ENCODE assay signal across 10 cellular contexts in the genomic region with DNA sequence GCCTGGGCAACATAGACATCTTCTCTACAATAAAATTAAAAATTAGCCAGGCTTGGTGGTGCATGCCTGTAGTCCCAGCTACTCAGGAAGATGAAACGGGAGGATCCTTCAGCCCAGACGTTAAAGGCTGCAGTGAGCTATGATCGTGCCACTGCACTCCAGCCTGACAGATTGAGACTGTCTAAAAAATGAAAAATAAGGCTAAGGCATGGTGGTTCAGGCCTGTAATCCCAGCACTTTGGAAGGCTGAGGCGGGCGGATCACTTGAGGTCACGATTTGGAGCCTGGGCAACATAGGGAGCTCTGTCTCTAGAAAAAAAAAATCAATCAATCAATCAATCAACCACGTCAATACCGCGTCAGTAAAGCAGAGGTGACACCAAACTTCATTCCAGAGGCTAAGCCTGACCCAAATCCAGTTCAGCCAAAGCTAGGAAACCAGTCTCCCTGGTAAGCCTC. TPM values are rescaled to one million over a fixed set of nuclear protein-coding genes. Genes with fewer than 3 reads are reported as not detected.
DNase-seq lines count a peak whose midpoint lies in the region; ATAC-seq and TF ChIP-seq lines count a peak whose summit lies in the region.
"Had no signal": no experiment of that assay in that cellular context is flagged by ENCODE, and none has a peak within 500 bp of the region (broad histone marks: within the 10 kb centered on the region; RNA-seq: fewer than 3 reads in every experiment).

No MANE protein-coding gene starts in this region.

- no peaks in the 10 kb centered on the region for H3K27me3 Mint-ChIP-seq in effector memory CD8-positive, alpha-beta T cell
- no peaks in the 10 kb centered on the region for H3K27me3 Mint-ChIP-seq in neural progenitor cell (ENCODE audit: insufficient read depth, low read depth)
- peaks cover 14% of the 10 kb centered on the region for H3K27me3 Mint-ChIP-seq in activated CD4-positive, alpha-beta T cell treated with anti-CD3 and anti-CD28 coated beads, Interleukin-2, amount 10 ng/mL, durations not matched to agents 24 days and 14 days
- H3K27me3 Mint-ChIP-seq: activated naive CD8-positive, alpha-beta T cell had no signal

- no peaks in the 10 kb centered on the region for H3K36me3 Mint-ChIP-seq in effector memory CD8-positive, alpha-beta T cell (ENCODE audit: insufficient read depth)
- no peaks in the 10 kb centered on the region for H3K36me3 Mint-ChIP-seq in neural progenitor cell
- peaks cover 5% of the 10 kb centered on the region for H3K36me3 Mint-ChIP-seq in activated CD4-positive, alpha-beta T cell treated with anti-CD3 and anti-CD28 coated beads, Interleukin-2, amount 10 ng/mL, durations not matched to agents 24 days and 14 days (ENCODE audit: low read depth)

- intact Hi-C loops in A673 (cut with micrococcal nuclease; ENCODE audit: unreplicated experiment) = loop anchor here (2.0 to 5.0 kb wide), 4 partner anchors 111 to 896 kb away; a partner anchor contains a TSS
- intact Hi-C loops in activated CD4-positive, alpha-beta T cell treated with anti-CD3 and anti-CD28 coated beads, Interleukin-2, amount 10 ng/mL, durations not matched to agents 24 days and 14 days (cut with micrococcal nuclease) = loop anchor here (2.0 to 10.0 kb wide), 4 partner anchors 109 to 1896 kb away; a partner anchor contains a TSS

- no peak overlapping the region for H3K27ac ChIP-seq in BLaER1 treated with 17β-estradiol and CSF1 and Interleukin-3, amounts not matched to agents 10 nM and 100 nM
- H3K27ac ChIP-seq in neural progenitor cell (no peak overlapping the region), A673 (ENCODE audit: low read depth, low read length, poor library complexity, severe bottlenecking) (no peak overlapping the region)

- peak overlapping the region; percentile 42 to 66 for H3K27ac Mint-ChIP-seq in effector memory CD8-positive, alpha-beta T cell
- no peak overlapping the region for H3K27ac Mint-ChIP-seq in neural progenitor cell
- no peak overlapping the region for H3K27ac Mint-ChIP-seq in activated CD4-positive, alpha-beta T cell treated with anti-CD3 and anti-CD28 coated beads, Interleukin-2, amount 10 ng/mL, durations not matched to agents 24 days and 14 days
- H3K27ac Mint-ChIP-seq: activated naive CD8-positive, alpha-beta T cell had no signal

- H3K4me3 ChIP-seq in BLaER1 treated with 17β-estradiol and CSF1 and Interleukin-3, amounts not matched to agents 10 nM and 100 nM = 0 out of 20 replicates have a peak overlapping the region, but pooled peaks of 1 of the 10 experiments have one; percentile 23
- peak overlapping the region; percentile 47 for H3K4me3 ChIP-seq in Jurkat, Clone E6-1 (ENCODE audit: low read length)
- H3K4me3 ChIP-seq in neural progenitor cell (no peak overlapping the region), A673 (ENCODE audit: low read depth, low read length, poor library complexity, severe bottlenecking) (no peak overlapping the region)

- no peak for DNase-seq in Jurkat, Clone E6-1 (ENCODE audit: low read depth, low spot score)
- DNase-seq in effector memory CD8-positive, alpha-beta T cell = no peak
- DNase-seq in neural progenitor cell (ENCODE audit: low spot score) (no peak), A673 (ENCODE audit: low spot score) (no peak), GF-D8 (lab: John Stamatoyannopoulos, UW) (no peak)
- no peak for DNase-seq in activated CD4-positive, alpha-beta T cell treated with anti-CD3 and anti-CD28 coated beads, Interleukin-2, amount 10 ng/mL, durations not matched to agents 24 days and 14 days

- H3K4me1 Mint-ChIP-seq in effector memory CD8-positive, alpha-beta T cell (ENCODE audit: low read depth in 2 of 2) = peaks cover 2 to 10% of the 10 kb centered on the region in 2 donors
- peaks cover 3% of the 10 kb centered on the region for H3K4me1 Mint-ChIP-seq in neural progenitor cell
- H3K4me1 Mint-ChIP-seq in activated CD4-positive, alpha-beta T cell treated with anti-CD3 and anti-CD28 coated beads, Interleukin-2, amount 10 ng/mL, durations not matched to agents 24 days and 14 days = peaks cover 12% of the 10 kb centered on the region

- TF ChIP-seq CTCF in neural progenitor cell (IDR thresholded peaks at IDR 0.05) (no peak), A673 (conservative IDR thresholded peaks at IDR 0.05; ENCODE audit: low read depth, low read length) (no peak)

- H3K4me2 ChIP-seq in BLaER1 treated with 17β-estradiol and CSF1 and Interleukin-3, amounts not matched to agents 10 nM and 100 nM = peak overlapping the region; percentile 22 to 79 (median 65); a peak in 15 of 22 replicates
- H3K4me2 ChIP-seq in neural progenitor cell = peak overlapping the region; percentile 66

- BruUV-seq in A673 (replicated peaks; lab: Mats Ljungman, UMichigan) = no TSS peak

- H3F3A ChIP-seq in neural progenitor cell (ENCODE audit: low read depth) = no peaks in the 10 kb centered on the region

- no peaks in the 10 kb centered on the region for H4K20me1 ChIP-seq in BLaER1 treated with 17β-estradiol and CSF1 and Interleukin-3, amounts not matched to agents 10 nM and 100 nM
- H4K20me1 ChIP-seq in neural progenitor cell (ENCODE audit: low read depth) = no peaks in the 10 kb centered on the region

- no peaks in the 10 kb centered on the region for H3K79me2 ChIP-seq in neural progenitor cell (ENCODE audit: low read depth)

- peaks cover 0 to 19% (median 12%) of the 10 kb centered on the region in 11 experiments; a peak in 14 of 22 replicates for H3K9me3 ChIP-seq in BLaER1 treated with 17β-estradiol and CSF1 and Interleukin-3, amounts not matched to agents 10 nM and 100 nM (replicated peaks in 1 of 11)
- no peaks in the 10 kb centered on the region for H3K9me3 ChIP-seq in neural progenitor cell (ENCODE audit: low read depth)
- H3K9me3 ChIP-seq in A673 (ENCODE audit: low read depth, low read length, poor library complexity, severe bottlenecking) = no peaks in the 10 kb centered on the region
- H3K9me3 ChIP-seq: upper lobe of left lung had no signal

- CTCF ChIA-PET in A673 (lab: Charles Lee) = interaction anchor here (0.9 kb wide), 1 partner anchor 256 kb away, joined by 9 read pairs; a partner anchor contains a TSS

- peaks cover 0 to 8% (median 0%) of the 10 kb centered on the region in 10 experiments; a peak in 3 of 20 replicates for H3K4me1 ChIP-seq in BLaER1 treated with 17β-estradiol and CSF1 and Interleukin-3, amounts not matched to agents 10 nM and 100 nM
- H3K4me1 ChIP-seq in neural progenitor cell = no peaks in the 10 kb centered on the region
- H3K4me1 ChIP-seq in A673 (ENCODE audit: insufficient read depth, low read length, poor library complexity, severe bottlenecking) = no peaks in the 10 kb centered on the region

- peak overlapping the region; percentile 93 for H2AFZ ChIP-seq in neural progenitor cell (replicated peaks)

- H3K9ac ChIP-seq in BLaER1 treated with 17β-estradiol and CSF1 and Interleukin-3, amounts not matched to agents 10 nM and 100 nM = peak overlapping the region in 6 of 11 experiments; percentile 38 to 59 (median 50); a peak in 7 of 22 replicates
- H3K9ac ChIP-seq in neural progenitor cell = no peak overlapping the region

- no peak for ATAC-seq in effector memory CD8-positive, alpha-beta T cell (replicated peaks)
- ATAC-seq in HG03432 (IDR thresholded peaks at IDR 0.05; ENCODE audit: unreplicated experiment) = no peak

- POLR2A ChIA-PET in A673 (lab: Charles Lee; ENCODE audit: low non-redundant PET) = interaction anchor here (0.6 kb wide), 1 partner anchor 1071 kb away, joined by 3 read pairs; no protein-coding TSS in a partner anchor

- no peaks in the 10 kb centered on the region for H3K27me3 ChIP-seq in BLaER1 treated with 17β-estradiol and CSF1 and Interleukin-3, amounts not matched to agents 10 nM and 100 nM
- H3K27me3 ChIP-seq in neural progenitor cell (no peaks in the 10 kb centered on the region), A673 (replicated peaks; ENCODE audit: insufficient read depth, low read depth, low read length, poor library complexity) (no peaks in the 10 kb centered on the region)
- H3K27me3 ChIP-seq: upper lobe of left lung had no signal

- no peaks in the 10 kb centered on the region for H3K36me3 ChIP-seq in BLaER1 treated with 17β-estradiol and CSF1 and Interleukin-3, amounts not matched to agents 10 nM and 100 nM
- H3K36me3 ChIP-seq in neural progenitor cell (no peaks in the 10 kb centered on the region), A673 (ENCODE audit: insufficient read depth, low read length, poor library complexity, severe bottlenecking) (no peaks in the 10 kb centered on the region)
- H3K36me3 ChIP-seq: upper lobe of left lung had no signal

- no peaks in the 10 kb centered on the region for H3K9me3 Mint-ChIP-seq in effector memory CD8-positive, alpha-beta T cell
- H3K9me3 Mint-ChIP-seq in neural progenitor cell = no peaks in the 10 kb centered on the region
- peaks cover 7% of the 10 kb centered on the region for H3K9me3 Mint-ChIP-seq in activated CD4-positive, alpha-beta T cell treated with anti-CD3 and anti-CD28 coated beads, Interleukin-2, amount 10 ng/mL, durations not matched to agents 24 days and 14 days

- H3K4me3 Mint-ChIP-seq in effector memory CD8-positive, alpha-beta T cell = peak overlapping the region in 1 of 2 donors; percentile 55
- H3K4me3 Mint-ChIP-seq in neural progenitor cell = no peak overlapping the region
- no peak overlapping the region for H3K4me3 Mint-ChIP-seq in activated CD4-positive, alpha-beta T cell treated with anti-CD3 and anti-CD28 coated beads, Interleukin-2, amount 10 ng/mL, durations not matched to agents 24 days and 14 days

RNA-seq across cellular contexts. Expression of a gene that starts 31.1 kb away (rescaled TPM):
- polyA plus RNA-seq in Jurkat, Clone E6-1 (2012; ENCODE audit: insufficient read depth, insufficient read length) = 194 TPM
- total RNA-seq in neural progenitor cell (ENCODE audit: low replicate concordance) (54.6 and 60.6 TPM in 2 replicates), A673 (2021) (172 and 181 TPM in 2 replicates)
- 119 and 123 TPM in 2 replicates for total RNA-seq in activated CD4-positive, alpha-beta T cell treated with anti-CD3 and anti-CD28 coated beads, Interleukin-2, amount 10 ng/mL, durations not matched to agents 24 days and 14 days

Comparison
In these comparisons a context has a peak if more than half of its experiments do, and no peak if none do; other contexts are left out.
1. H3K27ac Mint-ChIP-seq: peak in effector memory CD8-positive, alpha-beta T cell (2 of 2); none in neural progenitor cell (single experiment) and activated CD4-positive, alpha-beta T cell treated with anti-CD3 and anti-CD28 coated beads, Interleukin-2, amount 10 ng/mL, durations not matched to agents 24 days and 14 days (single experiment).